Comparison of ENCODE assay signal across 8 cellular contexts in genomic region chr10:3774814-3775670, GRCh38. TPM values are rescaled to one million over a fixed set of nuclear protein-coding genes. Genes with fewer than 3 reads are reported as not detected.
DNase-seq lines count a peak whose midpoint lies in the region; ATAC-seq, FAIRE-seq and TF ChIP-seq lines count a peak whose summit lies in the region.

No MANE protein-coding gene starts in this region.

- peak; percentile 8 to 64; a peak in 1 of 4 replicates for TF ChIP-seq POLR2A in HepG2 (IDR thresholded peaks at IDR 0.05; ENCODE audit: insufficient read depth in 1 of 2, low read depth in 2 of 2, low read length in 2 of 2)

- POLR2A ChIA-PET in AG04450 (lab: Yijun Ruan, JAX): interaction anchor here (0.7 to 2.2 kb wide), 10 partner anchors 10 to 577 kb away, joined by 3 to 11 read pairs (median 4); partner anchors contain the start of gene KLF6
- POLR2A ChIA-PET in MCF 10A (lab: Yijun Ruan, JAX): interaction anchor here (0.6 to 12.0 kb wide), 54 partner anchors 9 to 996 kb away, joined by 3 to 208 read pairs (median 4); partner anchors contain the start of gene KLF6
- POLR2A ChIA-PET in HepG2 (lab: Yijun Ruan, JAX): interaction anchor here (0.8 to 3.6 kb wide), 9 partner anchors 8 to 77 kb away, joined by 3 to 21 read pairs (median 4); partner anchors contain the start of gene KLF6

- H3K4me3 ChIP-seq in AG04450 (ENCODE audit: low read depth, low read length) (no peak overlapping the region), MG63 (no peak overlapping the region; the same call in 1 of the 2 replicates), HepG2 (replicated peaks in 1 of 3; ENCODE audit: insufficient read depth in 1 of 3, low read depth in 2 of 3, low read length in 3 of 3) (no peak overlapping the region)

- H3K4me1 Mint-ChIP-seq in MCF 10A (ENCODE audit: insufficient read depth, unreplicated experiment) (peaks cover 36% of the 10 kb centered on the region), type B pancreatic cell (ENCODE audit: unreplicated experiment) (peaks cover 34% of the 10 kb centered on the region)

- H3K79me2 ChIP-seq in HepG2 (ENCODE audit: insufficient read depth, low read length): peaks cover 15% of the 10 kb centered on the region

- H3K27ac ChIP-seq in AG04450 (ENCODE audit: low read depth, low read length): peak overlapping the region; percentile 85
- H3K27ac ChIP-seq in HepG2 (ENCODE audit: extremely low read length, insufficient read depth, low read length): no peak overlapping the region

- H3K9me3 ChIP-seq in AG04450 (ENCODE audit: control insufficient read depth, insufficient read depth, low read length) (no peaks in the 10 kb centered on the region), MG63 (no peaks in the 10 kb centered on the region), HepG2 (ENCODE audit: low read length) (no peaks in the 10 kb centered on the region)

- no peak overlapping the region for H3K4me2 ChIP-seq in HepG2 (ENCODE audit: low read depth, low read length)

- H3K27me3 Mint-ChIP-seq in MCF 10A (ENCODE audit: insufficient read depth, unreplicated experiment) (no peaks in the 10 kb centered on the region), type B pancreatic cell (peaks cover 4% of the 10 kb centered on the region)

- H2AFZ ChIP-seq in HepG2 (ENCODE audit: low read length): no peak overlapping the region

- TF ChIP-seq RAD21 in HepG2 (CRISPR knock-in tag; IDR thresholded peaks at IDR 0.05): no peak

- BruUV-seq in MCF 10A (replicated peaks; lab: Mats Ljungman, UMichigan) (no TSS peak), HepG2 (replicated peaks; lab: Mats Ljungman, UMichigan) (no TSS peak)

- in situ Hi-C loops in HepG2 (cut with HindIII; ENCODE audit: extremely low pct_ligation_motif_present, low pct_unique_long_range_greater_than_20kb): loop anchor here (25.0 kb wide), 1 partner anchor 538 kb away; no protein-coding TSS in a partner anchor
- in situ Hi-C loops in GM13977 (cut with MboI; ENCODE audit: low pct_unique_long_range_greater_than_20kb, low sequenced_read_pairs, unreplicated experiment): no loop called here

- CTCF ChIA-PET in AG04450 (lab: Charles Lee): interaction anchor here (0.7 to 1.2 kb wide), 4 partner anchors 323 to 992 kb away, joined by 3 to 4 read pairs (median 3); no protein-coding TSS in a partner anchor
- CTCF ChIA-PET in MCF 10A (lab: Yijun Ruan, JAX): interaction anchor here (0.5 to 1.9 kb wide), 10 partner anchors 9 to 994 kb away, joined by 3 to 7 read pairs (median 4); no protein-coding TSS in a partner anchor
- CTCF ChIA-PET in HepG2 (lab: Yijun Ruan, JAX; ENCODE audit: low intra/inter-chr PET ratio, low total read pairs): no interaction called here

- no peak for TF ChIP-seq EP300 in HepG2 (IDR thresholded peaks at IDR 0.05; ENCODE audit: low read depth in 2 of 2, low read length in 2 of 2)
- TF ChIP-seq EP300 in HepG2 (CRISPR knock-in tag; IDR thresholded peaks at IDR 0.05; ENCODE audit: borderline replicate concordance): no peak

- peak overlapping the region; percentile 57 for H3K4me3 Mint-ChIP-seq in MCF 10A (ENCODE audit: unreplicated experiment)
- peak overlapping the region; percentile 65 for H3K4me3 Mint-ChIP-seq in type B pancreatic cell

- no peak overlapping the region for H3K9ac ChIP-seq in HepG2 (ENCODE audit: insufficient read depth, low read depth, low read length)

- H3K27me3 ChIP-seq in AG04450 (ENCODE audit: control insufficient read depth, insufficient read depth, low read length) (no peaks in the 10 kb centered on the region), MG63 (no peaks in the 10 kb centered on the region), HepG2 (ENCODE audit: control insufficient read depth in 1 of 2, insufficient read depth in 2 of 2, low read length in 2 of 2) (no peaks in the 10 kb centered on the region)

- H3K27ac Mint-ChIP-seq in MCF 10A (ENCODE audit: low read depth, unreplicated experiment) (peak overlapping the region; percentile 93), type B pancreatic cell (peak overlapping the region; percentile 92)

- H3K4me1 ChIP-seq in HepG2 (ENCODE audit: insufficient read depth, low read length): peaks cover 23% of the 10 kb centered on the region

- H3K9me3 Mint-ChIP-seq in MCF 10A (ENCODE audit: unreplicated experiment) (no peaks in the 10 kb centered on the region), type B pancreatic cell (no peaks in the 10 kb centered on the region)

- 89% methylated on average over 20 of the region's 20 CpGs for WGBS in HepG2 (ENCODE audit: low lambda C conversion rate)

- peaks cover 31% of the 10 kb centered on the region for H4K20me1 ChIP-seq in HepG2 (ENCODE audit: insufficient read depth, low read length)

- no peak for DNase-seq in AG04450 (ENCODE audit: low read depth, low spot score)
- DNase-seq in MG63: peak; percentile 71
- peak; percentile 85 for DNase-seq in MCF 10A (ENCODE audit: unreplicated experiment)
- no peak for DNase-seq in HepG2 (ENCODE audit: low spot score)
- no peak for DNase-seq in type B pancreatic cell (ENCODE audit: extremely low spot score, unreplicated experiment)
- DNase-seq in NCI-H774 (lab: John Stamatoyannopoulos, UW): no peak
- DNase-seq in stimulated activated naive CD8-positive, alpha-beta T cell treated with anti-CD3 and anti-CD28 coated beads, Interleukin-15, Interleukin-2, amounts not matched to agents 100 U/mL and 50 U/mL, for 24 hours: no peak
- DNase-seq in GM13977 (ENCODE audit: low spot score): no peak

- no peak for TF ChIP-seq CTCF in AG04450 (IDR thresholded peaks at IDR 0.05; ENCODE audit: low read depth, low read length)
- no peak for TF ChIP-seq CTCF in MCF 10A (IDR thresholded peaks at IDR 0.05; ENCODE audit: unreplicated experiment)
- no peak for TF ChIP-seq CTCF in HepG2 (CRISPR knock-in tag; IDR thresholded peaks at IDR 0.05)
- no peak for TF ChIP-seq CTCF in type B pancreatic cell (conservative IDR thresholded peaks at IDR 0.05)
- no peak for TF ChIP-seq CTCF in GM13977 (IDR thresholded peaks at IDR 0.05; ENCODE audit: extremely low read depth, insufficient read depth, missing control alignments)

- peak; percentile 21 for ATAC-seq in HepG2
- ATAC-seq in stimulated activated naive CD8-positive, alpha-beta T cell treated with anti-CD3 and anti-CD28 coated beads, Interleukin-15, Interleukin-2, amounts not matched to agents 100 U/mL and 50 U/mL, for 24 hours: no peak

- intact Hi-C loops in MCF 10A (cut with micrococcal nuclease) (loop anchor here (1.0 to 10.0 kb wide), 4 partner anchors 150 to 578 kb away; no protein-coding TSS in a partner anchor), HepG2 (cut with micrococcal nuclease; ENCODE audit: unreplicated experiment) (loop anchor here (10.0 kb wide), 1 partner anchor 540 kb away; no protein-coding TSS in a partner anchor)

- FAIRE-seq in HepG2 (lab: Jason Lieb, UNC): no peak

- H3K36me3 Mint-ChIP-seq in MCF 10A (ENCODE audit: insufficient read depth, unreplicated experiment) (peaks cover 83% of the 10 kb centered on the region), type B pancreatic cell (peaks cover 44% of the 10 kb centered on the region)

- peaks cover 44% of the 10 kb centered on the region for H3K36me3 ChIP-seq in MG63
- H3K36me3 ChIP-seq in HepG2 (replicated peaks in 1 of 2; ENCODE audit: control insufficient read depth in 1 of 2, insufficient read depth in 2 of 2, low read length in 2 of 2): peaks cover 15 to 30% of the 10 kb centered on the region in 2 experiments

TF ChIP-seq in HepG2, 621 proteins besides CTCF, POLR2A, EP300 and RAD21 (continues in another document):
- no peak for TF ChIP-seq ZSCAN25 (CRISPR knock-in tag; IDR thresholded peaks at IDR 0.05)
- no peak for TF ChIP-seq PAF1 (CRISPR knock-in tag; IDR thresholded peaks at IDR 0.05)

RNA-seq across cellular contexts. Expression of gene KLF6, which starts 10.0 kb away (rescaled TPM):
- polyA plus RNA-seq in AG04450 (2011; rRNA removed): 46.1 and 47.2 TPM in 2 replicates
- 243 and 375 TPM in 2 replicates for polyA minus RNA-seq in AG04450 (2011; rRNA and poly(A)+ RNA removed)
- 38.8 and 40.4 TPM in 2 replicates for total RNA-seq in MG63 (2014; rRNA removed; shearing (Covaris generic); ENCODE audit: low replicate concordance)
- total RNA-seq in MCF 10A (2022): 253 and 282 TPM in 2 replicates
- total RNA-seq in HepG2 (2016; rRNA removed; fragmentation: Illumina TruSeq; extraction: Trizol): 13.5 and 27.0 TPM in 2 replicates
- 17.4 and 21.1 TPM in 2 replicates for total RNA-seq in HepG2 (2016; cell fraction: cytosol; rRNA removed; fragmentation: Illumina TruSeq; extraction: Trizol; ENCODE audit: low read depth)
- 13.7 and 28.9 TPM in 2 replicates for total RNA-seq in HepG2 (2016; cell fraction: insoluble cytoplasmic fraction; rRNA removed; fragmentation: Illumina TruSeq; extraction: Trizol)
- 23.0 and 29.0 TPM in 2 replicates for total RNA-seq in HepG2 (2016; cell fraction: membrane; rRNA removed; fragmentation: Illumina TruSeq; extraction: Trizol)
- 106 and 113 TPM in 2 replicates for total RNA-seq in HepG2 (2016; cell fraction: nucleus; rRNA removed; fragmentation: Illumina TruSeq; extraction: Trizol)
- 71.9 and 75.4 TPM in 2 replicates for polyA plus RNA-seq in HepG2 (2011; rRNA removed)
- 35.6 and 36.3 TPM in 2 replicates for polyA plus RNA-seq in HepG2 (2011; cell fraction: cytosol; rRNA removed)
- 201 and 233 TPM in 2 replicates for polyA plus RNA-seq in HepG2 (2011; cell fraction: nucleus; rRNA removed)
- 28.6 and 64.6 TPM in 2 replicates for polyA plus RNA-seq in HepG2 (2012)
- 2.8 and 3.6 TPM in 2 replicates for polyA plus RNA-seq in HepG2 (2016; cell fraction: cytosol; fragmentation: Illumina TruSeq; extraction: Trizol; ENCODE audit: low read depth)
- 25.4 and 29.8 TPM in 2 replicates for polyA plus RNA-seq in HepG2 (2016; cell fraction: insoluble cytoplasmic fraction; fragmentation: Illumina TruSeq; extraction: Trizol; ENCODE audit: low read depth)
- 11.0 and 14.7 TPM in 2 replicates for polyA plus RNA-seq in HepG2 (2016; cell fraction: membrane; fragmentation: Illumina TruSeq; extraction: Trizol; ENCODE audit: low read depth)
- 165 and 176 TPM in 2 replicates for polyA plus RNA-seq in HepG2 (2016; cell fraction: nucleus; fragmentation: Illumina TruSeq; extraction: Trizol; ENCODE audit: insufficient read depth, low read depth)
- 46.3 and 318 TPM in 2 replicates for polyA minus RNA-seq in HepG2 (2011; rRNA and poly(A)+ RNA removed; ENCODE audit: low replicate concordance)
- polyA minus RNA-seq in HepG2 (2011; cell fraction: cytosol; rRNA and poly(A)+ RNA removed): 50.8 and 67.4 TPM in 2 replicates
- polyA minus RNA-seq in HepG2 (2011; cell fraction: nucleus; rRNA and poly(A)+ RNA removed): 544 and 615 TPM in 2 replicates
- 117 and 269 TPM in 2 replicates for total RNA-seq in type B pancreatic cell (ENCODE audit: low replicate concordance)

Comparison
In these comparisons a context has a peak if more than half of its experiments do, and no peak if none do; other contexts are left out.
1. DNase-seq: peak in MG63 (single experiment) and MCF 10A (single experiment); none in AG04450 (single experiment), HepG2 (single experiment), type B pancreatic cell (single experiment), NCI-H774 (single experiment), stimulated activated naive CD8-positive, alpha-beta T cell treated with anti-CD3 and anti-CD28 coated beads, Interleukin-15, Interleukin-2, amounts not matched to agents 100 U/mL and 50 U/mL, for 24 hours (single experiment) and GM13977 (single experiment).